ENCODE assay signal across 26 cellular contexts in the genomic region with DNA sequence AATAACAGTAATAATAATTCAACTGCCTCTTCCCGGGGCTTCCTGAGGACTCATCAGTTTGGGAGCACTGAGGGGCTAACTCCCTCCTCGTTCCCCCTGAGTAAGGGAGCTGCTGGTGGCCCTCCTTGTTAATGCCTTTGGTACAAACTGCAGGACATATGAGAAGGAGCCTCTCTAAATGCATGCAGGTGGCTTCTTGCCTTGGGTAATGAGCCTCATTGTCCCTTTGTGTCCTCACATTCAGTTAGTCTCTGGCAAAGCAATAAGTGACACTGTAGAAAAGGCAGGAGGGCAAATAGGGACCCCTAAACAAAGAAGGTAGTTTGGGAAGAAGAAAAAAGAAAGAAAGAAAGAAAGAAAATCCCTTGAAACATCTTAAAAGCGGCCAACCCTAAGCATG.
"Had no signal": no experiment of that assay in that cellular context is flagged by ENCODE, and none has a peak within 500 bp of the region (broad histone marks: within the 10 kb centered on the region; RNA-seq: fewer than 3 reads in every experiment).

No MANE protein-coding gene starts in this region.

- H3K27me3 ChIP-seq: brain microvascular endothelial cell, dorsolateral prefrontal cortex, esophagus muscularis mucosa, gastrocnemius medialis had no signal

- H3K4me1 ChIP-seq: foreskin keratinocyte had no signal

- DNase-seq: activated CD4-positive, alpha-beta T cell treated with anti-CD3 and anti-CD28 coated beads for 48 hours; activated CD4-positive, alpha-beta T cell treated with anti-CD3 and anti-CD28 coated beads, Interleukin-2, amount 50 U/mL, for 1 hour; activated CD4-positive, alpha-beta T cell treated with anti-CD3 and anti-CD28 coated beads, Interleukin-2, amount 50 U/mL, for 48 hours; activated CD8-positive, alpha-beta memory T cell treated with anti-CD3 and anti-CD28 coated beads for 24 hours; activated CD8-positive, alpha-beta T cell treated with anti-CD3 and anti-CD28 coated beads for 36 hours; activated effector memory CD4-positive, alpha-beta T cell treated with Interleukin-2 at 50 U/mL for 16 hours; activated gamma-delta T cell treated with Interleukin-2 at 50 U/mL for 16 hours; activated naive CD4-positive, alpha-beta T cell treated with anti-CD3 and anti-CD28 coated beads, Interleukin-2, amount 50 U/mL, for 16 hours; activated naive CD4-positive, alpha-beta T cell treated with Interleukin-2 at 50 U/mL for 16 hours; activated T-cell treated with anti-CD3 and anti-CD28 coated beads, Interleukin-2, amount 50 U/mL, for 4 hours; amniotic stem cell; anterior cingulate cortex; brain microvascular endothelial cell; dorsolateral prefrontal cortex; effector CD4-positive, alpha-beta T cell; effector memory CD8-positive, alpha-beta T cell; erythroblast; gastrocnemius medialis; glutamatergic neuron; heart left ventricle; T-helper 1 cell; T-helper 2 cell had no signal

- H3K4me3 ChIP-seq: coronary artery, dorsolateral prefrontal cortex, esophagus muscularis mucosa, gastrocnemius medialis, heart left ventricle had no signal

- H3K36me3 ChIP-seq: brain microvascular endothelial cell, esophagus muscularis mucosa, gastrocnemius medialis, heart left ventricle had no signal

- H3K9me3 ChIP-seq: esophagus muscularis mucosa, gastrocnemius medialis, heart left ventricle had no signal

- H3K27ac ChIP-seq: brain microvascular endothelial cell, coronary artery, dorsolateral prefrontal cortex, esophagus muscularis mucosa, foreskin keratinocyte, gastrocnemius medialis, heart left ventricle had no signal

- ATAC-seq: activated CD8-positive, alpha-beta T cell treated with anti-CD3 and anti-CD28 coated beads for 36 hours; activated T-cell treated with anti-CD3 and anti-CD28 coated beads, Interleukin-2, amount 50 U/mL, for 4 hours; activated T-helper 17 cell treated with anti-CD3 and anti-CD28 coated beads, Interleukin-2, amount 50 U/mL, for 72 hours; effector memory CD8-positive, alpha-beta T cell; foreskin keratinocyte; gastrocnemius medialis; heart left ventricle had no signal
